Comparison of ENCODE assay signal across 13 cellular contexts in the genomic region with DNA sequence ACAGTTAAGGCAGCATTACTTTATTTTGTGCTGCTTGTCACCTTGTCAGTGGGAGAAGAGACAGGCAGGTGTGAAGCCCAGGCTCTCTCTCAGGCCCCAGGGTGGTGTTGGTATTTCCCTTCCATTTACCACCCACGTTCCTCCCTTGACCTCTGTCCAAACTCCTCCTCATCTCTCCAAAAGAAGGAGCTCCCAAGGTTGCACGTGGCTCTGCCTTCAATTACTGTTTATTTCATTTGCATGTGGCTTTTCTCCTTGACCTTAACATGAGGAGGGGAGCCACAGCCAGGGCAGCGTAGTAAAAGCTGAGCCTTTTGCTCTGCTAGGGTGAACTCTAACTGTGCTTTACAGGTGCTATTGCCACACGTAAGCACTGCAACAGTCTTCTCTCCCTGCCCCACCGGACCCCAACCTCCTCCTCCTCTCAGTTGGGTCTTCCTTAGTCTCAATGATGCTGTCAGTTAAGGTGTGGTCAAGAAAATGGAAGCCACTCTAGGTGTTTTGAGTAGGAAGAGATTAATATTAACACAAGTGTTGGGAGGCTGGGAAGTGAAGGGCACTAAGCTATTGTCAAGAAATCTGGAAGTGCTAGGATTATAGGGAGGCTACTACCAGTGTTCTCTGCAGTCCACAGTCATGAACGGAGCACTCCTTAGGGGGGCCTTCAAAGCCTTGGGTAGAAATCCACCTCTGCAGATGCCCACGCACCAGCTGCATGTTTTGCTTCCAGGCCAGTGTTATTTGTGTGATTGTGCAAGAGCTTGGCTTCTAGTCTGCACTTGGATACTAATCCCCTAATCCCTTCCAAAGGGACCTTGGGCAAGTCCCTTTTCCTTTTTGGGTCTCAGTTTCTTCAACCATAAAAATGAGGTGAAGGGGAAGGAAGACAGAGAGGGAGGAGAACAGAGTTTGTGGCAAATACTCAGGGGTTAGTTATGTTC. TPM values are rescaled to one million over a fixed set of nuclear protein-coding genes. Genes with fewer than 3 reads are reported as not detected.
DNase-seq lines count a peak whose midpoint lies in the region; TF ChIP-seq lines count a peak whose summit lies in the region.
"Had no signal": no experiment of that assay in that cellular context is flagged by ENCODE, and none has a peak within 500 bp of the region (broad histone marks: within the 10 kb centered on the region; RNA-seq: fewer than 3 reads in every experiment).

No MANE protein-coding gene starts in this region.

- no peak for TF ChIP-seq POLR2A in prostate gland (IDR thresholded peaks at IDR 0.05)

- POLR2A ChIA-PET in A673 (lab: Charles Lee; ENCODE audit: low non-redundant PET), result no interaction called here

- CTCF ChIA-PET in A673 (lab: Charles Lee), result no interaction called here

- H3K9me3 ChIP-seq in A673 (ENCODE audit: low read depth, low read length, poor library complexity, severe bottlenecking) (no peaks in the 10 kb centered on the region), WERI-Rb-1 (ENCODE audit: severe bottlenecking) (peaks cover 6% of the 10 kb centered on the region), prostate gland (no peaks in the 10 kb centered on the region)

- peak; percentile 59 for DNase-seq in A673 (ENCODE audit: low spot score)
- peak; percentile 47 for DNase-seq in WERI-Rb-1
- peak; percentile 24 to 52 for DNase-seq in foreskin fibroblast
- no peak for DNase-seq in prostate gland (ENCODE audit: low spot score)
- DNase-seq in activated CD4-positive, CD25-positive, alpha-beta regulatory T cell (lab: John Stamatoyannopoulos, UW), result no peak
- DNase-seq in GDM1 (lab: John Stamatoyannopoulos, UW), result no peak
- DNase-seq in NCI-H748 (lab: John Stamatoyannopoulos, UW; ENCODE audit: unreplicated experiment), result no peak
- no peak for DNase-seq in nucleus accumbens (lab: John Stamatoyannopoulos, UW)
- DNase-seq: activated CD4-positive, alpha-beta T cell treated with anti-CD3 and anti-CD28 coated beads for 48 hours; dermis blood vessel endothelial cell; hypothalamus; NCI-H1105 had no signal

- H3K27ac ChIP-seq in A673 (ENCODE audit: low read depth, low read length, poor library complexity, severe bottlenecking), result no peak overlapping the region
- H3K27ac ChIP-seq in WERI-Rb-1, result no peak overlapping the region
- peak overlapping the region; percentile 46 to 70 for H3K27ac ChIP-seq in prostate gland
- H3K27ac ChIP-seq: HL-60 had no signal

- 54% methylated on average over 7 of the region's 7 CpGs for WGBS in prostate gland

- H3K4me1 ChIP-seq in A673 (ENCODE audit: insufficient read depth, low read length, poor library complexity, severe bottlenecking) (peaks cover 24% of the 10 kb centered on the region), prostate gland (replicated peaks) (peaks cover 5% of the 10 kb centered on the region)

- H3K36me3 ChIP-seq in A673 (ENCODE audit: insufficient read depth, low read length, poor library complexity, severe bottlenecking) (no peaks in the 10 kb centered on the region), WERI-Rb-1 (no peaks in the 10 kb centered on the region), prostate gland (no peaks in the 10 kb centered on the region)

- TF ChIP-seq CTCF in A673 (conservative IDR thresholded peaks at IDR 0.05; ENCODE audit: low read depth, low read length) (no peak), WERI-Rb-1 (IDR thresholded peaks at IDR 0.05; ENCODE audit: low read depth, low read length) (no peak), foreskin fibroblast (IDR thresholded peaks at IDR 0.05; ENCODE audit: low read depth, low read length) (no peak), prostate gland (IDR thresholded peaks at IDR 0.05) (no peak)

- H3K27me3 ChIP-seq in A673 (replicated peaks; ENCODE audit: insufficient read depth, low read depth, low read length, poor library complexity), result no peaks in the 10 kb centered on the region
- H3K27me3 ChIP-seq in WERI-Rb-1 (ENCODE audit: insufficient read depth, low read depth, severe bottlenecking), result no peaks in the 10 kb centered on the region
- H3K27me3 ChIP-seq in prostate gland (replicated peaks; ENCODE audit: insufficient read depth), result no peaks in the 10 kb centered on the region

- H3K4me3 ChIP-seq in A673 (ENCODE audit: low read depth, low read length, poor library complexity, severe bottlenecking), result no peak overlapping the region
- no peak overlapping the region for H3K4me3 ChIP-seq in WERI-Rb-1 (ENCODE audit: low read depth, low read length)
- H3K4me3 ChIP-seq in foreskin fibroblast (ENCODE audit: low read depth in 1 of 2, low read length in 2 of 2), result no peak overlapping the region
- H3K4me3 ChIP-seq in prostate gland, result no peak overlapping the region

- no TSS peak for BruUV-seq in A673 (replicated peaks; lab: Mats Ljungman, UMichigan)

- intact Hi-C loops in A673 (cut with micrococcal nuclease; ENCODE audit: unreplicated experiment) (no loop called here), prostate gland (cut with DNase I) (no loop called here)

RNA-seq across cellular contexts. Expression of a gene that starts 3.9 kb away (rescaled TPM):
- total RNA-seq in A673 (2021) (29.0 and 33.1 TPM in 2 replicates), prostate gland (10 to 100 TPM; 42.5 to 88.8 TPM)

RNA-seq across cellular contexts. Expression of a gene that starts 35.7 kb away (rescaled TPM):
- total RNA-seq in A673 (2021) (0.90 and 0.96 TPM in 2 replicates), prostate gland (10 to 100 TPM in 1 of 2 donors, under 1 TPM in 1; 0.32 to 14.3 TPM)

Comparison
In these comparisons a context has a peak if more than half of its experiments do, and no peak if none do; other contexts are left out.
1. DNase-seq: peak in A673 (single experiment), WERI-Rb-1 (single experiment) and foreskin fibroblast (2 of 2); none in prostate gland (single experiment), activated CD4-positive, CD25-positive, alpha-beta regulatory T cell (0 of 4), GDM1 (single experiment), NCI-H748 (single experiment) and nucleus accumbens (0 of 56).
2. H3K27ac ChIP-seq: peak in prostate gland (2 of 2); none in A673 (single experiment) and WERI-Rb-1 (single experiment).